Comparison of ENCODE assay signal across 9 cellular contexts in the genomic region with DNA sequence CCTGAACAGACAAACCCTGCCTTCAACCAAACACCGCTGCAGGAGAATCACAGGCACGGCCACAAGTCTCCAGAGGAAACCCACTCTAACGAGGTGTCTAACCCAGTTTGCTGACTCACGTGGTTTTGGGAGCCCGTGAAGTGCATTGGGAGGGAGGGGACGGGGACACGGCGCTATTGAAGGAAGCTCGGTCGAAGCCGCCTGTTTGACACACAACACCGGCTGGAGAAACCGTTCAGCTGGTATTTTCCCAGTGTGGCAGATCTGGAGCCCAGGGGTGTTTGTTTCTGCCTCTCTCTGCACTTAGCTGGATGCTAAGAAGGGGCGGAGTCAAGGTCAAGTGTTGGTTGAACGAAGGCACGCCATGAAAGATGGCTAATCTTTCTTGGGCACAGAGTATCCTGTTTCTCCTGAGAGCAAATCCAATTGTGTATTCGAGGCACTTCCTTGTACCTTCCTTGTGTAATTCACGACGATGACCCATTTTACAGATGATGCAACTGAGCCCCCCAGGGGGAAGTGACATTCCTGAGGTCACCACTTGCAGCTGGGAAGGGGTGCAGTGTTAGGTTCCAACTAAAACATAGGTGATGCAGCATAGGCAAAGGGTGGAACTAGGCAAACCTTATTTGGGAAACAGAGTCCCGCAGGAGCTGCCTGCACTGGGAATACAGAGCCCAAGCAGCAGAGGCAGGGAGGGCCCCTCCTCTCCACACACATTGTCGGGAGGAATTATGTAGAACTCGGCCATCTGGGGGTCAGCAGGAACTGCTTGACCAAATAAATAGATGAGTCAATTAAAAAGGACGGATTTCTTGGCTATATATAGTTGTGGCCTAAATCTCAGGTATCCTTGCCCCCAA. TPM values are rescaled to one million over a fixed set of nuclear protein-coding genes. Genes with fewer than 3 reads are reported as not detected.
A peak's percentile ranks its signal among the peaks of the same experiment; 100 is the strongest.
DNase-seq lines count a peak whose midpoint lies in the region; ATAC-seq and TF ChIP-seq lines count a peak whose summit lies in the region.
"Had no signal": no experiment of that assay in that cellular context is flagged by ENCODE, and none has a peak within 500 bp of the region (broad histone marks: within the 10 kb centered on the region; RNA-seq: fewer than 3 reads in every experiment).

No MANE protein-coding gene starts in this region.

- H3K4me1 Mint-ChIP-seq in naive thymus-derived CD4-positive, alpha-beta T cell = peaks cover 67 to 78% (median 75%) of the 10 kb centered on the region in 7 donors

- no peaks in the 10 kb centered on the region for H3K27me3 Mint-ChIP-seq in naive thymus-derived CD4-positive, alpha-beta T cell

- H3K9me3 ChIP-seq in DND-41 (ENCODE audit: insufficient read depth, low read length, severe bottlenecking) = no peaks in the 10 kb centered on the region
- H3K9me3 ChIP-seq in naive thymus-derived CD4-positive, alpha-beta T cell (ENCODE audit: control insufficient read depth in 2 of 3, low read length in 3 of 3) = no peaks in the 10 kb centered on the region

- no peak for TF ChIP-seq CTCF in DND-41 (IDR thresholded peaks at IDR 0.05; ENCODE audit: borderline replicate concordance, extremely low read depth, low read length, poor library complexity, severe bottlenecking)

- no peaks in the 10 kb centered on the region for H3K27me3 ChIP-seq in DND-41 (ENCODE audit: insufficient read depth, low read length, poor library complexity)
- no peaks in the 10 kb centered on the region for H3K27me3 ChIP-seq in naive thymus-derived CD4-positive, alpha-beta T cell (ENCODE audit: control insufficient read depth in 2 of 2, insufficient read depth in 2 of 2, low read length in 2 of 2)

- ATAC-seq in DND-41 (ENCODE audit: insufficient read depth, low read depth) = peak; percentile 55
- peak; percentile 48 for ATAC-seq in naive thymus-derived CD4-positive, alpha-beta T cell
- ATAC-seq in HG02678 (IDR thresholded peaks at IDR 0.05; ENCODE audit: unreplicated experiment) = no peak
- ATAC-seq in GM21526 (IDR thresholded peaks at IDR 0.05; ENCODE audit: low FRiP score, unreplicated experiment) = no peak
- no peak for ATAC-seq in HG03469 (IDR thresholded peaks at IDR 0.05; ENCODE audit: unreplicated experiment)

- DNase-seq in DND-41 (peak; percentile 37), MV-4-11 (lab: John Stamatoyannopoulos, UW) (peak; percentile 28), NCI-H446 treated with DMSO at 0.1 percent for 48 hours (lab: John Stamatoyannopoulos, UW) (no peak)
- DNase-seq in activated T-cell treated with anti-CD3 and anti-CD28 coated beads, Interleukin-2, amount 50 U/mL, for 48 hours = peak; percentile 46 to 47
- no peak for DNase-seq in naive thymus-derived CD4-positive, alpha-beta T cell
- DNase-seq: substantia nigra had no signal

- H3K4me2 ChIP-seq in DND-41 (ENCODE audit: insufficient read depth, low read length) = no peak overlapping the region

- H4K20me1 ChIP-seq in DND-41 (ENCODE audit: insufficient read depth, low read length) = peaks cover 10% of the 10 kb centered on the region; the same call in 1 of the 2 replicates

- POLR2A ChIA-PET in naive thymus-derived CD4-positive, alpha-beta T cell (lab: Charles Lee) = interaction anchor here (1.1 to 1.8 kb wide), 3 partner anchors 7 to 23 kb away, joined by 3 to 5 read pairs (median 5); a partner anchor contains a TSS

- H3K36me3 Mint-ChIP-seq in naive thymus-derived CD4-positive, alpha-beta T cell = peaks cover 0 to 3% (median 0%) of the 10 kb centered on the region in 5 donors

- H3K4me3 ChIP-seq in DND-41 (ENCODE audit: low read depth in 1 of 2, low read length in 2 of 2) = no peak overlapping the region
- H3K4me3 ChIP-seq in naive thymus-derived CD4-positive, alpha-beta T cell (ENCODE audit: low read length) = peak overlapping the region; percentile 29

- no peak overlapping the region for H2AFZ ChIP-seq in DND-41 (ENCODE audit: low read depth, low read length)

- CTCF ChIA-PET in naive thymus-derived CD4-positive, alpha-beta T cell (lab: Charles Lee) = interaction anchor here (2.8 kb wide), 1 partner anchor 42 kb away, joined by 11 read pairs; no protein-coding TSS in a partner anchor

- no peaks in the 10 kb centered on the region; the same call in 1 of the 2 replicates for H3K79me2 ChIP-seq in DND-41 (ENCODE audit: insufficient read depth, low read length)

- H3K4me3 Mint-ChIP-seq in naive thymus-derived CD4-positive, alpha-beta T cell = peak overlapping the region; percentile 52 to 74 (median 62)

- no peaks in the 10 kb centered on the region; the same call in 1 of the 2 replicates for H3K4me1 ChIP-seq in DND-41 (ENCODE audit: insufficient read depth, low read length)
- peaks cover 60 to 81% of the 10 kb centered on the region in 2 donors for H3K4me1 ChIP-seq in naive thymus-derived CD4-positive, alpha-beta T cell (ENCODE audit: control insufficient read depth in 2 of 2, insufficient read depth in 2 of 2, low read length in 2 of 2)

- H3K9ac ChIP-seq in DND-41 (ENCODE audit: low read depth, low read length) = no peak overlapping the region

- H3K36me3 ChIP-seq in DND-41 (ENCODE audit: insufficient read depth, low read length) = no peaks in the 10 kb centered on the region
- no peaks in the 10 kb centered on the region for H3K36me3 ChIP-seq in naive thymus-derived CD4-positive, alpha-beta T cell (ENCODE audit: control insufficient read depth in 2 of 3, insufficient read depth in 3 of 3, low read length in 3 of 3)

- intact Hi-C loops in naive thymus-derived CD4-positive, alpha-beta T cell (cut with micrococcal nuclease) = loop anchor here in 1 of 2 donors (1.0 kb wide), 1 partner anchor 7 kb away; no protein-coding TSS in a partner anchor

- H3K27ac ChIP-seq in DND-41 (ENCODE audit: low read length) = no peak overlapping the region
- H3K27ac ChIP-seq in naive thymus-derived CD4-positive, alpha-beta T cell (ENCODE audit: low read depth, low read length) = peak overlapping the region; percentile 62

- peak overlapping the region; percentile 73 to 100 (median 86) for H3K27ac Mint-ChIP-seq in naive thymus-derived CD4-positive, alpha-beta T cell

- H3K9me3 Mint-ChIP-seq in naive thymus-derived CD4-positive, alpha-beta T cell = no peaks in the 10 kb centered on the region

RNA-seq across cellular contexts. Expression of a gene that starts 22.5 kb away (rescaled TPM):
- 10 to 100 TPM; 34.5 to 87.5 (median 35.6) TPM for total RNA-seq in naive thymus-derived CD4-positive, alpha-beta T cell
- 1 to 10 TPM; 3.0 to 3.2 TPM for polyA plus RNA-seq in naive thymus-derived CD4-positive, alpha-beta T cell

Comparison
In these comparisons a context has a peak if more than half of its experiments do, and no peak if none do; other contexts are left out.
1. ATAC-seq: peak in DND-41 (single experiment) and naive thymus-derived CD4-positive, alpha-beta T cell (single experiment); none in HG02678 (single experiment), GM21526 (single experiment) and HG03469 (single experiment).
2. DNase-seq: peak in DND-41 (single experiment), MV-4-11 (single experiment) and activated T-cell treated with anti-CD3 and anti-CD28 coated beads, Interleukin-2, amount 50 U/mL, for 48 hours (2 of 2); none in naive thymus-derived CD4-positive, alpha-beta T cell (0 of 9) and NCI-H446 treated with DMSO at 0.1 percent for 48 hours (single experiment).